18 cellular contexts compared by ENCODE assay signal in the genomic region with DNA sequence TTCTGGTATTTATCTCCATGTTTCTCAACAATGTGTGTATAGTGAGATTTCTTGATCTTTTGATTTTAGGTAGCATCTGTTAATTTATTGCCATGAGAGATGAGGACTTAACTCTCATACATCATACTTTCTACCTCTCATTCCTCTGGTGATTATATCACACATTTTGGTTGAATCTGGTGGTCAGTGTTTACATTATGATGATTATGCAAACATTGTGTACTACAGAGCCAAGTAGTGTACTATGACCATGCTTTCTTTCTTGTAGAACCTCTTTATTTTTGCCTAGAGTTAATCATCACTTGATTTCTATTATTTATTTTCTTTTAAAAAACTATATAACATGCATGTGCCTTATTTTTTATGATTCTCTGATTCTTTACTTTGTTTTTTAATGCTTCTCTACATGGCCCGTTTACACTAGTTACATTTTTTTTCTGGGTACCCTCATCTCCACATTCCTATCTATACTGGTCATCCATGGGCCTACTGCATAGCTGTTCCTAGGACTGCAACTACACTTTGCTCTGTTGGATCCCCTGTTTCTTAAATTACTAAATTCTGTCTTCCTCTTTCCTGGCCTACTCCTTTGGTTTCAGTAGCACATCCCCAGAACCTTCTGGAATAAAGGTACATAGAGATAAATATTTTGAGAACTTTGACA.
DNase-seq lines count a peak whose midpoint lies in the region; ATAC-seq, FAIRE-seq and TF ChIP-seq lines count a peak whose summit lies in the region.
"Had no signal": no experiment of that assay in that cellular context is flagged by ENCODE, and none has a peak within 500 bp of the region (broad histone marks: within the 10 kb centered on the region; RNA-seq: fewer than 3 reads in every experiment).

No MANE protein-coding gene starts in this region.

- H2AFZ ChIP-seq in PC-3 (ENCODE audit: low read length) = no peak overlapping the region

- H3K4me3 ChIP-seq in A549 (no peak overlapping the region), PC-3 (ENCODE audit: low read length) (no peak overlapping the region), choroid plexus epithelial cell (ENCODE audit: low read depth, low read length) (no peak overlapping the region), vagina (no peak overlapping the region)
- no peak overlapping the region for H3K4me3 ChIP-seq in CD8-positive, alpha-beta memory T cell (ENCODE audit: low read length)
- H3K4me3 ChIP-seq: pancreas, Peyer's patch, thyroid gland had no signal

- H3K9me3 ChIP-seq in A549 = 0 out of 3 replicates have a peak, but pooled peaks cover 5% of the 10 kb centered on the region
- no peaks in the 10 kb centered on the region for H3K9me3 ChIP-seq in CD8-positive, alpha-beta memory T cell (ENCODE audit: low read length)
- no peaks in the 10 kb centered on the region for H3K9me3 ChIP-seq in PC-3 (ENCODE audit: low read length)
- no peaks in the 10 kb centered on the region for H3K9me3 ChIP-seq in vagina
- H3K9me3 ChIP-seq: pancreas, Peyer's patch, thyroid gland had no signal

- H3K9me3 Mint-ChIP-seq in CD8-positive, alpha-beta memory T cell = peaks cover 0 to 1% (median 0%) of the 10 kb centered on the region in 5 donors

- 2% methylated on average over 1 of the region's 1 CpG for WGBS in A549 (ENCODE audit: missing lambda C conversion rate)

- no peaks in the 10 kb centered on the region for H3K36me3 Mint-ChIP-seq in CD8-positive, alpha-beta memory T cell

- TF ChIP-seq POLR2A in A549 (IDR thresholded peaks at IDR 0.05; ENCODE audit: low read length) (no peak), vagina (IDR thresholded peaks at IDR 0.05) (no peak)

- BruUV-seq in PC-3 (replicated peaks; lab: Mats Ljungman, UMichigan) = no TSS peak

- H3K9ac ChIP-seq in PC-3 (ENCODE audit: low read length) = no peak overlapping the region

- H3K27ac ChIP-seq in A549 (peak overlapping the region in 1 of 2 experiments; percentile 14; a peak in 1 of 6 replicates), PC-3 (ENCODE audit: low read length) (no peak overlapping the region), vagina (no peak overlapping the region)
- H3K27ac ChIP-seq in CD8-positive, alpha-beta memory T cell (ENCODE audit: low read depth, low read length) = no peak overlapping the region
- H3K27ac ChIP-seq: pancreas, Peyer's patch, thyroid gland had no signal

- H3K27ac Mint-ChIP-seq in CD8-positive, alpha-beta memory T cell = peak overlapping the region in 7 of 8 donors; percentile 1 to 100 (median 51)
- H3K27ac Mint-ChIP-seq: activated naive CD8-positive, alpha-beta T cell treated with anti-CD3 and anti-CD28 coated beads, Interleukin-2, amount 50 U/mL, for 24 hours had no signal

- no peaks in the 10 kb centered on the region for H3K27me3 ChIP-seq in CD8-positive, alpha-beta memory T cell (ENCODE audit: insufficient read depth, low read length, poor library complexity, severe bottlenecking)
- H3K27me3 ChIP-seq in PC-3 (ENCODE audit: low read length) = no peaks in the 10 kb centered on the region
- H3K27me3 ChIP-seq in vagina = no peaks in the 10 kb centered on the region
- H3K27me3 ChIP-seq: pancreas, Peyer's patch, thyroid gland had no signal

- no peak for TF ChIP-seq CTCF in A549 (IDR thresholded peaks at IDR 0.05)
- TF ChIP-seq CTCF in PC-3 (conservative IDR thresholded peaks at IDR 0.05; ENCODE audit: low read depth, low read length) = no peak
- no peak for TF ChIP-seq CTCF in choroid plexus epithelial cell (conservative IDR thresholded peaks at IDR 0.05; ENCODE audit: low read depth, low read length)
- no peak for TF ChIP-seq CTCF in vagina (IDR thresholded peaks at IDR 0.05)

- H3K79me2 ChIP-seq in PC-3 (ENCODE audit: low read length) = no peaks in the 10 kb centered on the region

- no peak for TF ChIP-seq EP300 in A549 (IDR thresholded peaks at IDR 0.05)

- H3K4me2 ChIP-seq in A549 = peak overlapping the region; percentile 20; the same call in 1 of the 3 replicates
- no peak overlapping the region for H3K4me2 ChIP-seq in PC-3 (ENCODE audit: low read length)

- CTCF ChIA-PET in A549 (lab: Yijun Ruan, JAX) (interaction anchor here (1.5 kb wide), 1 partner anchor 17 kb away, joined by 3 read pairs; no protein-coding TSS in a partner anchor), PC-3 (lab: Charles Lee) (no interaction called here)
- CTCF ChIA-PET in CD8-positive, alpha-beta memory T cell (lab: Charles Lee) = no interaction called here

- no peaks in the 10 kb centered on the region for H4K20me1 ChIP-seq in PC-3 (ENCODE audit: low read length)

- TF ChIP-seq RAD21 in A549 (conservative IDR thresholded peaks at IDR 0.05 in 1 of 2, IDR thresholded peaks at IDR 0.05 in 1 of 2) = no peak

- H3K9me2 ChIP-seq in PC-3 (replicated peaks; ENCODE audit: low read length) = no peaks in the 10 kb centered on the region

- H3K4me3 Mint-ChIP-seq in CD8-positive, alpha-beta memory T cell = peak overlapping the region in 1 of 7 donors; percentile 20
- H3K4me3 Mint-ChIP-seq: activated naive CD8-positive, alpha-beta T cell treated with anti-CD3 and anti-CD28 coated beads, Interleukin-2, amount 50 U/mL, for 24 hours had no signal

- peaks cover 39 to 56% (median 53%) of the 10 kb centered on the region in 3 donors for H3K4me1 Mint-ChIP-seq in CD8-positive, alpha-beta memory T cell

- no peaks in the 10 kb centered on the region for H3K36me3 ChIP-seq in CD8-positive, alpha-beta memory T cell (ENCODE audit: insufficient read depth, low read length)
- H3K36me3 ChIP-seq in PC-3 (ENCODE audit: low read depth, low read length) (no peaks in the 10 kb centered on the region), vagina (no peaks in the 10 kb centered on the region)
- H3K36me3 ChIP-seq: pancreas, Peyer's patch, thyroid gland had no signal

- no peak for FAIRE-seq in A549 (lab: Jason Lieb, UNC)
- FAIRE-seq: D721Med, pancreas had no signal

- peak in 1 of 2 experiments; percentile 46 for DNase-seq in A549 (ENCODE audit: low read depth in 1 of 2, low spot score in 1 of 2)
- no peak for DNase-seq in CD8-positive, alpha-beta memory T cell
- DNase-seq in PC-3 = peak; percentile 33
- peak; percentile 44 for DNase-seq in choroid plexus epithelial cell (ENCODE audit: low read depth)
- no peak for DNase-seq in vagina (ENCODE audit: extremely low spot score in 2 of 2)
- no peak for DNase-seq in NCI-H82 treated with DMSO at 0.1 percent for 48 hours (lab: John Stamatoyannopoulos, UW; ENCODE audit: unreplicated experiment)
- DNase-seq: activated CD8-positive, alpha-beta memory T cell treated with anti-CD3 and anti-CD28 coated beads, Interleukin-2, amount 50 U/mL, for 48 hours; activated naive CD8-positive, alpha-beta T cell treated with anti-CD3 and anti-CD28 coated beads, Interleukin-2, amount 50 U/mL, for 24 hours; effector CD8-positive, alpha-beta T cell; left colon; NCI-H69; pancreas; Peyer's patch; stimulated activated CD4-positive, alpha-beta T cell treated with anti-CD3 and anti-CD28 coated beads, Interleukin-4, amount 100 ng/mL, for 1 hour; thyroid gland had no signal

- peaks cover 0 to 1% of the 10 kb centered on the region in 2 donors for H3K27me3 Mint-ChIP-seq in CD8-positive, alpha-beta memory T cell
- H3K27me3 Mint-ChIP-seq: activated naive CD8-positive, alpha-beta T cell treated with anti-CD3 and anti-CD28 coated beads, Interleukin-2, amount 50 U/mL, for 24 hours had no signal

- peak in 1 of 2 experiments; percentile 61; a peak in 3 of 6 replicates for ATAC-seq in A549
- ATAC-seq in PC-3 = no peak
- no peak for ATAC-seq in GM18861 (IDR thresholded peaks at IDR 0.05; ENCODE audit: unreplicated experiment)
- no peak for ATAC-seq in GM21529 (IDR thresholded peaks at IDR 0.05; ENCODE audit: unreplicated experiment)
- ATAC-seq: activated naive CD8-positive, alpha-beta T cell treated with anti-CD3 and anti-CD28 coated beads, Interleukin-2, amount 50 U/mL, for 24 hours; left colon; pancreas had no signal

- peaks cover 4% of the 10 kb centered on the region for H3F3A ChIP-seq in PC-3 (ENCODE audit: low read length, unreplicated experiment)

- H3K4me1 ChIP-seq in A549 (peaks cover 33% of the 10 kb centered on the region), PC-3 (ENCODE audit: insufficient read depth, low read length) (peaks cover 26% of the 10 kb centered on the region), vagina (peaks cover 25% of the 10 kb centered on the region)
- H3K4me1 ChIP-seq in CD8-positive, alpha-beta memory T cell (ENCODE audit: insufficient read depth, low read length) = peaks cover 38% of the 10 kb centered on the region

- intact Hi-C loops in PC-3 (cut with micrococcal nuclease) (no loop called here), vagina (cut with DNase I) (no loop called here)

- POLR2A ChIA-PET in A549 (lab: Yijun Ruan, JAX) (no interaction called here), PC-3 (lab: Charles Lee; ENCODE audit: unreplicated experiment) (no interaction called here)
- POLR2A ChIA-PET in CD8-positive, alpha-beta memory T cell (lab: Charles Lee) = no interaction called here

TF ChIP-seq in A549, 52 proteins besides CTCF, POLR2A, EP300 and RAD21 (continues in another document):
- TF ChIP-seq RCOR1 (IDR thresholded peaks at IDR 0.05; ENCODE audit: low read depth, low read length) (no peak), TFCP2L1 (CRISPR knock-in tag; IDR thresholded peaks at IDR 0.05) (no peak), CEBPB (IDR thresholded peaks at IDR 0.05) (peak in 1 of 2 experiments; percentile 70; a peak in 2 of 4 replicates), HDAC2 (IDR thresholded peaks at IDR 0.05) (no peak), EHMT2 (IDR thresholded peaks at IDR 0.05; ENCODE audit: low read depth) (no peak)
- TF ChIP-seq, protein P1, sequence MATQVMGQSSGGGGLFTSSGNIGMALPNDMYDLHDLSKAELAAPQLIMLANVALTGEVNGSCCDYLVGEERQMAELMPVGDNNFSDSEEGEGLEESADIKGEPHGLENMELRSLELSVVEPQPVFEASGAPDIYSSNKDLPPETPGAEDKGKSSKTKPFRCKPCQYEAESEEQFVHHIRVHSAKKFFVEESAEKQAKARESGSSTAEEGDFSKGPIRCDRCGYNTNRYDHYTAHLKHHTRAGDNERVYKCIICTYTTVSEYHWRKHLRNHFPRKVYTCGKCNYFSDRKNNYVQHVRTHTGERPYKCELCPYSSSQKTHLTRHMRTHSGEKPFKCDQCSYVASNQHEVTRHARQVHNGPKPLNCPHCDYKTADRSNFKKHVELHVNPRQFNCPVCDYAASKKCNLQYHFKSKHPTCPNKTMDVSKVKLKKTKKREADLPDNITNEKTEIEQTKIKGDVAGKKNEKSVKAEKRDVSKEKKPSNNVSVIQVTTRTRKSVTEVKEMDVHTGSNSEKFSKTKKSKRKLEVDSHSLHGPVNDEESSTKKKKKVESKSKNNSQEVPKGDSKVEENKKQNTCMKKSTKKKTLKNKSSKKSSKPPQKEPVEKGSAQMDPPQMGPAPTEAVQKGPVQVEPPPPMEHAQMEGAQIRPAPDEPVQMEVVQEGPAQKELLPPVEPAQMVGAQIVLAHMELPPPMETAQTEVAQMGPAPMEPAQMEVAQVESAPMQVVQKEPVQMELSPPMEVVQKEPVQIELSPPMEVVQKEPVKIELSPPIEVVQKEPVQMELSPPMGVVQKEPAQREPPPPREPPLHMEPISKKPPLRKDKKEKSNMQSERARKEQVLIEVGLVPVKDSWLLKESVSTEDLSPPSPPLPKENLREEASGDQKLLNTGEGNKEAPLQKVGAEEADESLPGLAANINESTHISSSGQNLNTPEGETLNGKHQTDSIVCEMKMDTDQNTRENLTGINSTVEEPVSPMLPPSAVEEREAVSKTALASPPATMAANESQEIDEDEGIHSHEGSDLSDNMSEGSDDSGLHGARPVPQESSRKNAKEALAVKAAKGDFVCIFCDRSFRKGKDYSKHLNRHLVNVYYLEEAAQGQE (IDR thresholded peaks at IDR 0.05) = no peak

Comparison
In these comparisons a context has a peak if more than half of its experiments do, and no peak if none do; other contexts are left out.
1. DNase-seq: peak in PC-3 (single experiment) and choroid plexus epithelial cell (single experiment); none in CD8-positive, alpha-beta memory T cell (0 of 5), vagina (0 of 2) and NCI-H82 treated with DMSO at 0.1 percent for 48 hours (single experiment).